ENCODE assay signal across 8 cellular contexts in genomic region chr2:142130111-142131015, GRCh38. TPM values are rescaled to one million over a fixed set of nuclear protein-coding genes. Genes with fewer than 3 reads are reported as not detected.
DNase-seq lines count a peak whose midpoint lies in the region; ATAC-seq and TF ChIP-seq lines count a peak whose summit lies in the region.

No MANE protein-coding gene starts in this region.

- peak overlapping the region; percentile 80 for H3K4me2 ChIP-seq in parathyroid adenoma (ENCODE audit: low read length)

- peaks cover 12% of the 10 kb centered on the region for H3K27me3 ChIP-seq in AG04450 (ENCODE audit: control insufficient read depth, insufficient read depth, low read length)
- peaks cover 0 to 62% (median 45%) of the 10 kb centered on the region in 7 donors for H3K27me3 ChIP-seq in heart right ventricle
- no peaks in the 10 kb centered on the region for H3K27me3 ChIP-seq in parathyroid adenoma (ENCODE audit: control insufficient read depth, insufficient read depth, low read length)

- intact Hi-C loops in heart right ventricle (cut with DNase I) = no loop called here

- WGBS in heart right ventricle, 2 donors = 0 to 1% methylated on average over 69 of the region's 69 CpGs

- H3K79me2 ChIP-seq in parathyroid adenoma = no peaks in the 10 kb centered on the region

- peak overlapping the region; percentile 73 for H3K9ac ChIP-seq in parathyroid adenoma

- ATAC-seq in GM19324 (IDR thresholded peaks at IDR 0.05; ENCODE audit: low FRiP score, unreplicated experiment) (peak; percentile 35), heart right ventricle (peak in 7 of 8 donors; percentile 43 to 65 (median 49))

- POLR2A ChIA-PET in AG04450 (lab: Yijun Ruan, JAX) = no interaction called here

- no peak overlapping the region for H3K27ac ChIP-seq in AG04450 (ENCODE audit: low read depth, low read length)
- no peak overlapping the region for H3K27ac ChIP-seq in heart right ventricle
- H3K27ac ChIP-seq in parathyroid adenoma = peak overlapping the region; percentile 91

- DNase-seq in AG04450 (ENCODE audit: low read depth, low spot score) = no peak
- peak; percentile 43 for DNase-seq in M059J (ENCODE audit: low read depth)
- peak; percentile 51 for DNase-seq in amniotic stem cell (lab: John Stamatoyannopoulos, UW)
- DNase-seq in heart right ventricle = peak; percentile 7 to 21
- DNase-seq in superior temporal gyrus (ENCODE audit: extremely low spot score) = no peak
- DNase-seq in COLO829 (ENCODE audit: low spot score) = no peak

- TF ChIP-seq CTCF in AG04450 (IDR thresholded peaks at IDR 0.05; ENCODE audit: low read depth, low read length) (no peak), heart right ventricle (IDR thresholded peaks at IDR 0.05) (no peak), parathyroid adenoma (IDR thresholded peaks at IDR 0.05) (no peak)

- H2AFZ ChIP-seq in parathyroid adenoma = peak overlapping the region; percentile 96

- CTCF ChIA-PET in AG04450 (lab: Charles Lee) = interaction anchor here (0.6 to 4.8 kb wide), 4 partner anchors 11 to 1354 kb away, joined by 3 to 40 read pairs (median 4); no protein-coding TSS in a partner anchor

- H3K9me3 ChIP-seq in AG04450 (ENCODE audit: control insufficient read depth, insufficient read depth, low read length) = no peaks in the 10 kb centered on the region; the same call in 1 of the 2 replicates
- no peaks in the 10 kb centered on the region for H3K9me3 ChIP-seq in heart right ventricle
- H3K9me3 ChIP-seq in parathyroid adenoma (ENCODE audit: control insufficient read depth, low read length) = no peaks in the 10 kb centered on the region

- H3K4me1 ChIP-seq in heart right ventricle (peaks cover 0 to 21% (median 14%) of the 10 kb centered on the region in 9 donors), parathyroid adenoma (no peaks in the 10 kb centered on the region)

- H3K4me3 ChIP-seq in AG04450 (ENCODE audit: low read depth, low read length) (peak overlapping the region; percentile 69), heart right ventricle (peak overlapping the region; percentile 25 to 58 (median 46)), parathyroid adenoma (ENCODE audit: low read depth, low read length) (peak overlapping the region; percentile 62)

- H3K36me3 ChIP-seq in heart right ventricle (no peaks in the 10 kb centered on the region), parathyroid adenoma (ENCODE audit: control insufficient read depth, insufficient read depth, low read length) (no peaks in the 10 kb centered on the region)

RNA-seq across cellular contexts. Expression of gene LRP1B, which starts 0.5 kb away (rescaled TPM):
- polyA plus RNA-seq in AG04450 (2011; rRNA removed) = 0.15 TPM in 2 replicates
- 0.69 and 1.9 TPM in 2 replicates for polyA minus RNA-seq in AG04450 (2011; rRNA and poly(A)+ RNA removed)
- 0.02 TPM in 1 of 2 replicates, not detected in the other for total RNA-seq in M059J (2014; rRNA removed; shearing (Covaris generic))
- under 1 TPM; 0.02 to 0.27 (median 0.11) TPM for total RNA-seq in heart right ventricle
- polyA plus RNA-seq in heart right ventricle = under 1 TPM in 1 of 2 donors, not detected in 1; 0.15 TPM

Comparison
In these comparisons a context has a peak if more than half of its experiments do, and no peak if none do; other contexts are left out.
1. DNase-seq: peak in M059J (single experiment), amniotic stem cell (single experiment) and heart right ventricle (2 of 2); none in AG04450 (single experiment), superior temporal gyrus (single experiment) and COLO829 (single experiment).
2. Peak in every context shown above with its lines, with median percentiles within 50 percentile points of each other: H3K4me3 ChIP-seq.